In the genomic region with DNA sequence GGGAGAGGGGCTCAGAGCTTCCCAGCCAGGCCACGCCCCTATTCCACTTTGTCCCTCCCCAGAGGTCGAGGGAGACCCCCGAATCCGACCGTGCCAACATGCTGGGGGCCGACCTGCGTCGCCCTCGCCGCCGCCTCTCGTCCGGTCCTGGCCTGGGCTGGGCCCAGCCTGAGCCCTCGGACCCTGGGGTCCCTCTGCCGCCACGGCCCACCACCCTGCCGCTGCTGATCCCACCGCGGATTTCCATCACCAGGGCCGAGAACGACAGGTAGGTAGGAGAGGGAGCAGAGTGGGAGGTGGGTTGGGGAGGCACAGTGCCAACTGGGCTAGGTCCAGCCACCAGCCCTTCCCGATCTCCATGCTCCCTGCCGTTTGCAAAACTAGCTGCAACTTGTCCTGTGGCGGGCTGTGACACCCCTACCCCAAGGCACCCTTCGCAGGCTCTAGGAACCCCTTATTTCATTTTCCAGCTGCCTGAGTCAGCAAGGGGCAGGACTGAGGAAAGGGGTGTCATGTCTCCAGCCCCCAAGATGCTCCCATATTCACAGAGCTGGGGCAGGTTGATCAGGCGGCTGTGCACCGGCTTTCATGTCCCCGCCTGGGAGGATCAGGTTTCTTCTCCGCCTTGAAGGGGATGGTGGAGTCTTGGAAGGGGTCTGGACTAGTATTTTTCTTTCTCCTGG, we compare ENCODE assay signal across 8 cellular contexts. TPM values are rescaled to one million over a fixed set of nuclear protein-coding genes. Genes with fewer than 3 reads are reported as not detected.
DNase-seq lines count a peak whose midpoint lies in the region; ATAC-seq, FAIRE-seq and TF ChIP-seq lines count a peak whose summit lies in the region.

No MANE protein-coding gene starts in this region.

- peaks cover 1 to 2% of the 10 kb centered on the region in 2 donors for H3K9me3 Mint-ChIP-seq in activated T-cell treated with anti-CD3 and anti-CD28 coated beads, Interleukin-2, amount 50 U/mL, for 72 hours
- peaks cover 3% of the 10 kb centered on the region in 2 donors for H3K9me3 Mint-ChIP-seq in stimulated activated naive B cell treated with anti-CD40 and anti-IgM and Interleukin-4, amounts not matched to agents 10 μg/mL and 1 μg/mL and 100 μg/mL, for 72 hours

- peaks cover 2 to 4% of the 10 kb centered on the region in 2 donors for H3K36me3 Mint-ChIP-seq in activated T-cell treated with anti-CD3 and anti-CD28 coated beads, Interleukin-2, amount 50 U/mL, for 72 hours (ENCODE audit: insufficient read depth in 2 of 2)
- H3K36me3 Mint-ChIP-seq in stimulated activated naive B cell treated with anti-CD40 and anti-IgM and Interleukin-4, amounts not matched to agents 10 μg/mL and 1 μg/mL and 100 μg/mL, for 72 hours, result peaks cover 2 to 9% of the 10 kb centered on the region in 2 donors

- peaks cover 5% of the 10 kb centered on the region; the same call in 1 of the 2 replicates for H3K9me3 ChIP-seq in OCI-LY7 (ENCODE audit: low read length)
- no peaks in the 10 kb centered on the region for H3K9me3 ChIP-seq in endothelial cell of umbilical vein (replicated peaks; ENCODE audit: control insufficient read depth, insufficient read depth, low read length)

- peaks cover 45% of the 10 kb centered on the region for H3K27me3 Mint-ChIP-seq in activated T-cell treated with anti-CD3 and anti-CD28 coated beads, Interleukin-2, amount 50 U/mL, for 72 hours (ENCODE audit: low read depth)
- peaks cover 39 to 40% of the 10 kb centered on the region in 2 donors for H3K27me3 Mint-ChIP-seq in stimulated activated naive B cell treated with anti-CD40 and anti-IgM and Interleukin-4, amounts not matched to agents 10 μg/mL and 1 μg/mL and 100 μg/mL, for 72 hours

- H3K9me2 ChIP-seq in OCI-LY7 (ENCODE audit: insufficient read depth, low read length), result no peaks in the 10 kb centered on the region

- H3K4me3 Mint-ChIP-seq in activated T-cell treated with anti-CD3 and anti-CD28 coated beads, Interleukin-2, amount 50 U/mL, for 72 hours, result peak overlapping the region; percentile 60 to 96
- peak overlapping the region; percentile 86 to 91 for H3K4me3 Mint-ChIP-seq in stimulated activated naive B cell treated with anti-CD40 and anti-IgM and Interleukin-4, amounts not matched to agents 10 μg/mL and 1 μg/mL and 100 μg/mL, for 72 hours

- H3K36me3 ChIP-seq in OCI-LY7 (ENCODE audit: insufficient read depth, low read length), result peaks cover 18% of the 10 kb centered on the region
- H3K36me3 ChIP-seq in endothelial cell of umbilical vein (ENCODE audit: control insufficient read depth in 2 of 2, extremely low read depth in 1 of 2, insufficient read depth in 2 of 2, low read length in 2 of 2), result no peaks in the 10 kb centered on the region

- H3K9me1 ChIP-seq in endothelial cell of umbilical vein (replicated peaks; ENCODE audit: control insufficient read depth, extremely low read depth, insufficient read depth, low read length), result no peaks in the 10 kb centered on the region

- H3K4me1 ChIP-seq in OCI-LY7 (ENCODE audit: insufficient read depth, low read length, poor library complexity, severe bottlenecking) (peaks cover 61% of the 10 kb centered on the region), endothelial cell of umbilical vein (ENCODE audit: control insufficient read depth, extremely low read depth, insufficient read depth, low read length) (peaks cover 14% of the 10 kb centered on the region)

- no peak overlapping the region for H3K27ac Mint-ChIP-seq in activated T-cell treated with anti-CD3 and anti-CD28 coated beads, Interleukin-2, amount 50 U/mL, for 72 hours
- H3K27ac Mint-ChIP-seq in stimulated activated naive B cell treated with anti-CD40 and anti-IgM and Interleukin-4, amounts not matched to agents 10 μg/mL and 1 μg/mL and 100 μg/mL, for 72 hours, result peak overlapping the region; percentile 42

- peaks cover 65% of the 10 kb centered on the region for H3K4me1 Mint-ChIP-seq in activated T-cell treated with anti-CD3 and anti-CD28 coated beads, Interleukin-2, amount 50 U/mL, for 72 hours (ENCODE audit: low read depth)
- peaks cover 47 to 83% of the 10 kb centered on the region in 2 donors for H3K4me1 Mint-ChIP-seq in stimulated activated naive B cell treated with anti-CD40 and anti-IgM and Interleukin-4, amounts not matched to agents 10 μg/mL and 1 μg/mL and 100 μg/mL, for 72 hours

- peak overlapping the region; percentile 100 for H3K27ac ChIP-seq in OCI-LY7 (ENCODE audit: low read depth, low read length, poor library complexity, severe bottlenecking)
- no peak overlapping the region for H3K27ac ChIP-seq in endothelial cell of umbilical vein (ENCODE audit: insufficient read depth, low read depth, low read length)

- peaks cover 45 to 46% of the 10 kb centered on the region in 2 experiments for H3K27me3 ChIP-seq in endothelial cell of umbilical vein (ENCODE audit: control insufficient read depth in 2 of 2, insufficient read depth in 2 of 2, low read length in 2 of 2)

- H3K9ac ChIP-seq in endothelial cell of umbilical vein (replicated peaks; ENCODE audit: extremely low read depth, insufficient read depth, low read length), result no peak overlapping the region

- TF ChIP-seq CTCF in OCI-LY7 (conservative IDR thresholded peaks at IDR 0.05; ENCODE audit: low read length) (no peak), endothelial cell of umbilical vein (IDR thresholded peaks at IDR 0.05; ENCODE audit: extremely low read depth in 1 of 2, insufficient read depth in 1 of 2, low read depth in 1 of 2, low read length in 2 of 2) (no peak)

- H2AFZ ChIP-seq in OCI-LY7 (ENCODE audit: low read length), result no peak overlapping the region
- no peak overlapping the region for H2AFZ ChIP-seq in endothelial cell of umbilical vein (ENCODE audit: low read depth, low read length)

- FAIRE-seq in endothelial cell of umbilical vein (lab: Jason Lieb, UNC), result no peak
- FAIRE-seq in RCC 7860 (lab: Jason Lieb, UNC), result no peak

- no peak for TF ChIP-seq POLR2A in endothelial cell of umbilical vein (IDR thresholded peaks at IDR 0.05; ENCODE audit: low read depth, low read length)

- peaks cover 8% of the 10 kb centered on the region for H4K20me1 ChIP-seq in OCI-LY7 (ENCODE audit: insufficient read depth, low read length)
- no peaks in the 10 kb centered on the region for H4K20me1 ChIP-seq in endothelial cell of umbilical vein (replicated peaks; ENCODE audit: control insufficient read depth, extremely low read depth, insufficient read depth, low read length)

- intact Hi-C loops in OCI-LY7 (cut with micrococcal nuclease; ENCODE audit: unreplicated experiment), result loop anchor here (5.0 kb wide), 1 partner anchor 555 kb away; no protein-coding TSS in a partner anchor
- intact Hi-C loops in endothelial cell of umbilical vein (cut with micrococcal nuclease), result loop anchor here (5.0 kb wide), 1 partner anchor 150 kb away; a partner anchor contains a TSS

- H3K4me3 ChIP-seq in OCI-LY7 (ENCODE audit: low read depth, low read length, poor library complexity, severe bottlenecking) (peak overlapping the region; percentile 76), endothelial cell of umbilical vein (replicated peaks in 1 of 3; ENCODE audit: insufficient read depth in 1 of 3, low read depth in 1 of 3, low read length in 3 of 3) (no peak overlapping the region)

- DNase-seq in activated T-cell treated with anti-CD3 and anti-CD28 coated beads, Interleukin-2, amount 50 U/mL, for 72 hours, result peak; percentile 28 to 36
- DNase-seq in activated T-cell treated with anti-CD3 and anti-CD28 coated beads, Interleukin-2, amount 50 U/mL, for 1 hour, result no peak
- peak; percentile 58 for DNase-seq in OCI-LY7 (ENCODE audit: low spot score)
- no peak for DNase-seq in endothelial cell of umbilical vein (ENCODE audit: low read depth, low spot score)
- no peak for DNase-seq in stimulated activated naive B cell treated with anti-CD40 and anti-IgM and Interleukin-4, amounts not matched to agents 10 μg/mL and 1 μg/mL and 100 μg/mL, for 72 hours
- no peak for DNase-seq in NCI-H748 (lab: John Stamatoyannopoulos, UW; ENCODE audit: unreplicated experiment)
- no peak for DNase-seq in RCC 7860 (ENCODE audit: low spot score)
- no peak for DNase-seq in NCI-H2196 treated with DMSO at 0.1 percent for 48 hours (lab: John Stamatoyannopoulos, UW; ENCODE audit: unreplicated experiment)

- H3K79me2 ChIP-seq in OCI-LY7 (ENCODE audit: insufficient read depth, low read depth, low read length), result peaks cover 64% of the 10 kb centered on the region
- H3K79me2 ChIP-seq in endothelial cell of umbilical vein (ENCODE audit: control insufficient read depth, insufficient read depth, low read length), result no peaks in the 10 kb centered on the region

- CTCF ChIA-PET in OCI-LY7 (lab: Charles Lee; ENCODE audit: unreplicated experiment), result interaction anchor here (0.8 to 2.0 kb wide), 2 partner anchors 11 to 12 kb away, joined by 4 to 27 read pairs; no protein-coding TSS in a partner anchor
- CTCF ChIA-PET in endothelial cell of umbilical vein (lab: Charles Lee), result interaction anchor here (0.6 to 7.5 kb wide), 11 partner anchors 8 to 311 kb away, joined by 3 to 108 read pairs (median 4); a partner anchor contains a TSS

- BruUV-seq in OCI-LY7 (replicated peaks; lab: Mats Ljungman, UMichigan) (no TSS peak), endothelial cell of umbilical vein (replicated peaks; lab: Mats Ljungman, UMichigan) (no TSS peak)

- POLR2A ChIA-PET in OCI-LY7 (lab: Charles Lee) (interaction anchor here (0.5 to 4.2 kb wide), 5 partner anchors 10 to 158 kb away, joined by 3 to 60 read pairs (median 5); a partner anchor contains a TSS), endothelial cell of umbilical vein (lab: Charles Lee) (interaction anchor here (0.8 kb wide), 1 partner anchor 10 kb away, joined by 5 read pairs; no protein-coding TSS in a partner anchor)

- H3K4me2 ChIP-seq in OCI-LY7 (ENCODE audit: low read length) (peak overlapping the region; percentile 72), endothelial cell of umbilical vein (ENCODE audit: insufficient read depth, low read length) (no peak overlapping the region)

- no peak for ATAC-seq in activated T-cell treated with anti-CD3 and anti-CD28 coated beads, Interleukin-2, amount 50 U/mL, for 72 hours (replicated peaks in 1 of 2)
- no peak for ATAC-seq in stimulated activated naive B cell treated with anti-CD40 and anti-IgM and Interleukin-4, amounts not matched to agents 10 μg/mL and 1 μg/mL and 100 μg/mL, for 72 hours (replicated peaks)

- dilution Hi-C loops in endothelial cell of umbilical vein (cut with MboI; ENCODE audit: extremely low pct_ligation_motif_present, low sequenced_read_pairs), result no loop called here

RNA-seq across cellular contexts. Expression of a gene that starts 2.6 kb away (rescaled TPM):
- 10 to 100 TPM; 21.8 to 36.8 TPM for total RNA-seq in activated T-cell treated with anti-CD3 and anti-CD28 coated beads, Interleukin-2, amount 50 U/mL, for 72 hours
- total RNA-seq in OCI-LY7 (2014; rRNA removed; shearing (Covaris generic)), result 9.4 and 16.4 TPM in 2 replicates
- total RNA-seq in OCI-LY7 (2022) (42.4 and 45.1 TPM in 2 replicates), endothelial cell of umbilical vein (9.9 and 10.0 TPM in 2 replicates)
- polyA plus RNA-seq in endothelial cell of umbilical vein, result 3.7 and 3.8 TPM in 2 replicates
- polyA plus RNA-seq in endothelial cell of umbilical vein (2011; cell fraction: cytosol; rRNA removed), result 4.3 and 5.1 TPM in 2 replicates
- polyA plus RNA-seq in endothelial cell of umbilical vein (2011; cell fraction: nucleus; rRNA removed), result 5.6 and 5.7 TPM in 2 replicates
- 6.1 and 7.9 TPM in 2 replicates for polyA plus RNA-seq in endothelial cell of umbilical vein (2012)
- 3.7 and 5.0 TPM in 2 replicates for polyA minus RNA-seq in endothelial cell of umbilical vein
- 0.92 TPM for polyA minus RNA-seq in endothelial cell of umbilical vein (2011; cell fraction: cytosol; rRNA and poly(A)+ RNA removed)
- 3.0 and 4.9 TPM in 2 replicates for polyA minus RNA-seq in endothelial cell of umbilical vein (2011; cell fraction: nucleus; rRNA and poly(A)+ RNA removed)

RNA-seq across cellular contexts. Expression of a gene that starts 14.4 kb away (rescaled TPM):
- total RNA-seq in activated T-cell treated with anti-CD3 and anti-CD28 coated beads, Interleukin-2, amount 50 U/mL, for 72 hours, result 100 to 1,000 TPM; 128 to 137 TPM
- 332 and 345 TPM in 2 replicates for total RNA-seq in OCI-LY7 (2014; rRNA removed; shearing (Covaris generic))
- total RNA-seq in OCI-LY7 (2022) (269 and 271 TPM in 2 replicates), endothelial cell of umbilical vein (275 and 300 TPM in 2 replicates)
- polyA plus RNA-seq in endothelial cell of umbilical vein, result 366 and 372 TPM in 2 replicates
- polyA plus RNA-seq in endothelial cell of umbilical vein (2011; cell fraction: cytosol; rRNA removed), result 471 and 535 TPM in 2 replicates
- 1,255 and 1,369 TPM in 2 replicates for polyA plus RNA-seq in endothelial cell of umbilical vein (2011; cell fraction: nucleus; rRNA removed)
- polyA plus RNA-seq in endothelial cell of umbilical vein (2012), result 348 and 387 TPM in 2 replicates
- 147 and 176 TPM in 2 replicates for polyA minus RNA-seq in endothelial cell of umbilical vein
- polyA minus RNA-seq in endothelial cell of umbilical vein (2011; cell fraction: cytosol; rRNA and poly(A)+ RNA removed), result 106 TPM
- 60.9 and 125 TPM in 2 replicates for polyA minus RNA-seq in endothelial cell of umbilical vein (2011; cell fraction: nucleus; rRNA and poly(A)+ RNA removed)

RNA-seq across cellular contexts. Expression of a gene that starts 37.4 kb away (rescaled TPM):
- total RNA-seq in activated T-cell treated with anti-CD3 and anti-CD28 coated beads, Interleukin-2, amount 50 U/mL, for 72 hours, result 100 to 1,000 TPM; 174 to 222 TPM
- 151 and 185 TPM in 2 replicates for total RNA-seq in OCI-LY7 (2014; rRNA removed; shearing (Covaris generic))
- total RNA-seq in OCI-LY7 (2022), result 214 and 216 TPM in 2 replicates
- 138 and 142 TPM in 2 replicates for total RNA-seq in endothelial cell of umbilical vein
- polyA plus RNA-seq in endothelial cell of umbilical vein, result 92.9 and 93.7 TPM in 2 replicates
- polyA plus RNA-seq in endothelial cell of umbilical vein (2011; cell fraction: cytosol; rRNA removed), result 64.1 and 77.2 TPM in 2 replicates
- 407 and 608 TPM in 2 replicates for polyA plus RNA-seq in endothelial cell of umbilical vein (2011; cell fraction: nucleus; rRNA removed)
- 94.1 and 115 TPM in 2 replicates for polyA plus RNA-seq in endothelial cell of umbilical vein (2012)
- 67.3 and 98.8 TPM in 2 replicates for polyA minus RNA-seq in endothelial cell of umbilical vein
- polyA minus RNA-seq in endothelial cell of umbilical vein (2011; cell fraction: cytosol; rRNA and poly(A)+ RNA removed), result 44.9 TPM
- polyA minus RNA-seq in endothelial cell of umbilical vein (2011; cell fraction: nucleus; rRNA and poly(A)+ RNA removed), result 109 and 141 TPM in 2 replicates

Comparison
In these comparisons a context has a peak if more than half of its experiments do, and no peak if none do; other contexts are left out.
1. DNase-seq: peak in activated T-cell treated with anti-CD3 and anti-CD28 coated beads, Interleukin-2, amount 50 U/mL, for 72 hours (2 of 2) and OCI-LY7 (single experiment); none in activated T-cell treated with anti-CD3 and anti-CD28 coated beads, Interleukin-2, amount 50 U/mL, for 1 hour (single experiment), endothelial cell of umbilical vein (single experiment), stimulated activated naive B cell treated with anti-CD40 and anti-IgM and Interleukin-4, amounts not matched to agents 10 μg/mL and 1 μg/mL and 100 μg/mL, for 72 hours (single experiment), NCI-H748 (single experiment), RCC 7860 (single experiment) and NCI-H2196 treated with DMSO at 0.1 percent for 48 hours (single experiment).